ENCODE assay signal across 10 cellular contexts in genomic region chr9:114968710-114969109, GRCh38. TPM values are rescaled to one million over a fixed set of nuclear protein-coding genes. Genes with fewer than 3 reads are reported as not detected.
A peak's percentile ranks its signal among the peaks of the same experiment; 100 is the strongest.
DNase-seq lines count a peak whose midpoint lies in the region; ATAC-seq and TF ChIP-seq lines count a peak whose summit lies in the region.
"Had no signal": no experiment of that assay in that cellular context is flagged by ENCODE, and none has a peak within 500 bp of the region (broad histone marks: within the 10 kb centered on the region; RNA-seq: fewer than 3 reads in every experiment).

No MANE protein-coding gene starts in this region.

- peak overlapping the region in 1 of 2 donors; percentile 42 for H3K4me3 Mint-ChIP-seq in CD14-positive monocyte
- no peak overlapping the region for H3K4me3 Mint-ChIP-seq in activated CD8-positive, alpha-beta T cell treated with anti-CD3 and anti-CD28 coated beads, Interleukin-2, amount 10 ng/mL, durations not matched to agents 7 days and 5 days

- H3K27ac Mint-ChIP-seq in CD14-positive monocyte, result peak overlapping the region; percentile 83 to 96 (median 93)
- H3K27ac Mint-ChIP-seq in activated CD8-positive, alpha-beta T cell treated with anti-CD3 and anti-CD28 coated beads, Interleukin-2, amount 10 ng/mL, durations not matched to agents 7 days and 5 days, result no peak overlapping the region

- peaks cover 0 to 4% (median 0%) of the 10 kb centered on the region in 3 donors for H3K27me3 Mint-ChIP-seq in CD14-positive monocyte (ENCODE audit: low read depth in 3 of 3)
- H3K27me3 Mint-ChIP-seq in activated CD8-positive, alpha-beta T cell treated with anti-CD3 and anti-CD28 coated beads, Interleukin-2, amount 10 ng/mL, durations not matched to agents 7 days and 5 days (ENCODE audit: low read depth), result no peaks in the 10 kb centered on the region

- no peaks in the 10 kb centered on the region for H3K79me2 ChIP-seq in hepatocyte

- H3K27ac ChIP-seq in hepatocyte (peak overlapping the region; percentile 30), esophagus squamous epithelium (no peak overlapping the region), caudate nucleus (ENCODE audit: low read depth, low read length) (no peak overlapping the region)
- H3K27ac ChIP-seq: prostate gland had no signal

- H3K4me3 ChIP-seq in hepatocyte, result no peak overlapping the region
- H3K4me3 ChIP-seq in esophagus squamous epithelium, result no peak overlapping the region
- H3K4me3 ChIP-seq: prostate gland had no signal

- no peaks in the 10 kb centered on the region for H4K20me1 ChIP-seq in hepatocyte (ENCODE audit: insufficient read depth, poor library complexity, severe bottlenecking)

- H3K36me3 ChIP-seq in hepatocyte (replicated peaks; ENCODE audit: insufficient read depth, low read depth), result no peaks in the 10 kb centered on the region
- H3K36me3 ChIP-seq in esophagus squamous epithelium, result no peaks in the 10 kb centered on the region
- H3K36me3 ChIP-seq: prostate gland had no signal

- peaks cover 0 to 5% of the 10 kb centered on the region in 2 donors for H3K36me3 Mint-ChIP-seq in CD14-positive monocyte
- H3K36me3 Mint-ChIP-seq in activated CD8-positive, alpha-beta T cell treated with anti-CD3 and anti-CD28 coated beads, Interleukin-2, amount 10 ng/mL, durations not matched to agents 7 days and 5 days (ENCODE audit: low read depth), result peaks cover 28% of the 10 kb centered on the region

- H3K4me2 ChIP-seq in hepatocyte, result no peak overlapping the region

- peaks cover 0 to 3% (median under 1%) of the 10 kb centered on the region in 7 donors for H3K9me3 Mint-ChIP-seq in CD14-positive monocyte
- H3K9me3 Mint-ChIP-seq in activated CD8-positive, alpha-beta T cell treated with anti-CD3 and anti-CD28 coated beads, Interleukin-2, amount 10 ng/mL, durations not matched to agents 7 days and 5 days (ENCODE audit: insufficient read depth), result peaks cover 6% of the 10 kb centered on the region

- H3K9me3 ChIP-seq in hepatocyte (ENCODE audit: low read depth) (no peaks in the 10 kb centered on the region), esophagus squamous epithelium (no peaks in the 10 kb centered on the region)
- H3K9me3 ChIP-seq: prostate gland had no signal

- no peak overlapping the region for H2AFZ ChIP-seq in hepatocyte

- H3K4me1 ChIP-seq in hepatocyte (ENCODE audit: insufficient read depth), result no peaks in the 10 kb centered on the region
- peaks cover 0 to 6% (median 5%) of the 10 kb centered on the region in 3 donors for H3K4me1 ChIP-seq in esophagus squamous epithelium
- H3K4me1 ChIP-seq: prostate gland had no signal

- H3K27me3 ChIP-seq in hepatocyte, result no peaks in the 10 kb centered on the region
- peaks cover 0 to 5% (median 0%) of the 10 kb centered on the region in 4 donors for H3K27me3 ChIP-seq in esophagus squamous epithelium

- no peak for TF ChIP-seq CTCF in CD14-positive monocyte (IDR thresholded peaks at IDR 0.05)
- TF ChIP-seq CTCF in hepatocyte (IDR thresholded peaks at IDR 0.05; ENCODE audit: poor library complexity), result no peak
- TF ChIP-seq CTCF in esophagus squamous epithelium (IDR thresholded peaks at IDR 0.05), result no peak

- CTCF ChIA-PET in activated CD8-positive, alpha-beta T cell treated with anti-CD3 and anti-CD28 coated beads, Interleukin-2, amount 10 ng/mL, durations not matched to agents 7 days and 5 days (lab: Charles Lee), result interaction anchor here (0.8 to 3.6 kb wide), 3 partner anchors 10 to 46 kb away, joined by 3 to 12 read pairs (median 3); no protein-coding TSS in a partner anchor

- POLR2A ChIA-PET in activated CD8-positive, alpha-beta T cell treated with anti-CD3 and anti-CD28 coated beads, Interleukin-2, amount 10 ng/mL, durations not matched to agents 7 days and 5 days (lab: Charles Lee), result interaction anchor here (0.5 to 1.2 kb wide), 2 partner anchors 21 to 458 kb away, joined by 3 to 4 read pairs; no protein-coding TSS in a partner anchor

- DNase-seq in CD14-positive monocyte (ENCODE audit: low spot score) (peak; percentile 65), hepatocyte (ENCODE audit: low spot score) (peak; percentile 12), NCI-H1436 treated with DMSO at 0.1 percent for 48 hours (lab: John Stamatoyannopoulos, UW) (no peak), esophagus squamous epithelium (lab: John Stamatoyannopoulos, UW) (no peak), caudate nucleus (lab: John Stamatoyannopoulos, UW) (no peak)
- no peak for DNase-seq in activated CD8-positive, alpha-beta T cell treated with anti-CD3 and anti-CD28 coated beads, Interleukin-2, amount 10 ng/mL, durations not matched to agents 7 days and 5 days
- DNase-seq: left cardiac atrium had no signal

- 11% methylated on average over 1 of the region's 1 CpG for WGBS in hepatocyte (ENCODE audit: low lambda C conversion rate, missing lambda C conversion rate)
- 10 to 12% methylated on average over 1 of the region's 1 CpG for WGBS in esophagus squamous epithelium, 2 donors

- no peak for TF ChIP-seq POLR2A in esophagus squamous epithelium (IDR thresholded peaks at IDR 0.05)

- peaks cover 33% of the 10 kb centered on the region for H3K4me1 Mint-ChIP-seq in CD14-positive monocyte
- peaks cover 27% of the 10 kb centered on the region for H3K4me1 Mint-ChIP-seq in activated CD8-positive, alpha-beta T cell treated with anti-CD3 and anti-CD28 coated beads, Interleukin-2, amount 10 ng/mL, durations not matched to agents 7 days and 5 days (ENCODE audit: low read depth)

- intact Hi-C loops in CD14-positive monocyte (cut with micrococcal nuclease), result loop anchor here in 1 of 2 donors (2.0 kb wide), 1 partner anchor 38 kb away; the partner anchor contains the start of gene TNFSF8
- intact Hi-C loops in esophagus squamous epithelium (cut with DNase I), result no loop called here

- peak; percentile 69 for ATAC-seq in HG02759 (IDR thresholded peaks at IDR 0.05; ENCODE audit: unreplicated experiment)
- ATAC-seq in activated CD8-positive, alpha-beta T cell treated with anti-CD3 and anti-CD28 coated beads, Interleukin-2, amount 10 ng/mL, durations not matched to agents 7 days and 5 days, result peak; percentile 51
- ATAC-seq in GM18870 (IDR thresholded peaks at IDR 0.05; ENCODE audit: unreplicated experiment), result no peak

- no peaks in the 10 kb centered on the region for H3K9me2 ChIP-seq in hepatocyte (replicated peaks; ENCODE audit: insufficient read depth)

RNA-seq across cellular contexts. Expression of gene TNFSF8, which starts 38.3 kb away (rescaled TPM):
- 10 to 100 TPM; 34.0 to 42.9 TPM for polyA plus RNA-seq in CD14-positive monocyte
- 10 to 100 TPM; 52.6 to 55.3 TPM for total RNA-seq in activated CD8-positive, alpha-beta T cell treated with anti-CD3 and anti-CD28 coated beads, Interleukin-2, amount 10 ng/mL, durations not matched to agents 7 days and 5 days
- total RNA-seq in hepatocyte, result not detected in 2 replicates
- polyA plus RNA-seq in hepatocyte, result not detected in 2 replicates
- total RNA-seq in esophagus squamous epithelium, result 1 to 10 TPM in 1 of 4 donors, under 1 TPM in 3; 0.21 to 6.5 (median 0.41) TPM

Comparison
In these comparisons a context has a peak if more than half of its experiments do, and no peak if none do; other contexts are left out.
1. DNase-seq: peak in CD14-positive monocyte (single experiment) and hepatocyte (single experiment); none in activated CD8-positive, alpha-beta T cell treated with anti-CD3 and anti-CD28 coated beads, Interleukin-2, amount 10 ng/mL, durations not matched to agents 7 days and 5 days (single experiment), NCI-H1436 treated with DMSO at 0.1 percent for 48 hours (single experiment), esophagus squamous epithelium (single experiment) and caudate nucleus (0 of 61).
2. RNA of gene TNFSF8, which starts 38.3 kb away (total RNA-seq): 52.6 to 55.3 TPM in activated CD8-positive, alpha-beta T cell treated with anti-CD3 and anti-CD28 coated beads, Interleukin-2, amount 10 ng/mL, durations not matched to agents 7 days and 5 days; 0.21 to 6.5 TPM in esophagus squamous epithelium and not detected in hepatocyte; every median in the first group is over 4 times any median in the second.